In the genomic region with DNA sequence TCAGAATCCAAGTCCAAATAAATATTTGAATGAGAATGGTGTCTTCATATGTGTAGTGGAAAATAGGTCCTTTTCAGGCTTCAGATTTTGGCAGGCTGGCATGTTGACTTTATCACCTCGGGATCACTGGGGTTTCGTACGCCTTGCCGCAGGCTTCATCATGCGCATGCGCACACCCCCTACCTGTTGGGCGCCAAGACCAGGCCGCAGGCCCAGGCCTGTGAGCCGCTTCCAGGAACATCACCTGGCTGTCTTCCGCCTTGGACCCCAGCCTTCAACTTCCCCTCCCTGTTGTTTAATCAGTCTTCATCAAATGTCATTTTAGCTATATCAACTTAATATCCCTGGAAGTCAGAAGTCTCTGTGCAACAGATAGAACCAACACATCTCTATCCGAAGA, we compare ENCODE assay signal across 21 cellular contexts.
"Had no signal": no experiment of that assay in that cellular context is flagged by ENCODE, and none has a peak within 500 bp of the region (broad histone marks: within the 10 kb centered on the region; RNA-seq: fewer than 3 reads in every experiment).

No MANE protein-coding gene starts in this region.

- H3K27ac ChIP-seq: body of pancreas, heart right ventricle, skin epidermis, tibial nerve, uterus had no signal

- H3K4me1 ChIP-seq: body of pancreas, heart right ventricle, tibial nerve, uterus had no signal

- DNase-seq: activated CD4-positive, alpha-beta T cell treated with anti-CD3 and anti-CD28 coated beads, Interleukin-2, amount 10 ng/mL, durations not matched to agents 7 days and 5 days; activated CD8-positive, alpha-beta T cell treated with anti-CD3 and anti-CD28 coated beads, Interleukin-2, amount 10 ng/mL, durations not matched to agents 7 days and 5 days; activated naive CD4-positive, alpha-beta T cell treated with anti-CD3 and anti-CD28 coated beads for 36 hours; activated T-cell treated with anti-CD3 and anti-CD28 coated beads, Interleukin-2, amount 50 U/mL, for 4 hours; body of pancreas; caudate nucleus; erythroblast; heart right ventricle; left cardiac atrium; midbrain; stimulated activated naive CD8-positive, alpha-beta T cell treated with anti-CD3 and anti-CD28 coated beads, Interleukin-15, Interleukin-2, amounts not matched to agents 100 U/mL and 50 U/mL, for 24 hours; substantia nigra; T-helper 1 cell; T-helper 9 cell; uterus had no signal

- H3K9me3 Mint-ChIP-seq: activated CD4-positive, alpha-beta T cell treated with anti-CD3 and anti-CD28 coated beads, Interleukin-2, amount 10 ng/mL, durations not matched to agents 7 days and 5 days; activated T-cell treated with anti-CD3 and anti-CD28 coated beads, Interleukin-2, amount 50 U/mL, for 4 hours; nephron had no signal

- ATAC-seq: activated CD8-positive, alpha-beta T cell treated with anti-CD3 and anti-CD28 coated beads, Interleukin-2, amount 10 ng/mL, durations not matched to agents 7 days and 5 days; activated T-cell treated with anti-CD3 and anti-CD28 coated beads, Interleukin-2, amount 50 U/mL, for 4 hours; body of pancreas; heart right ventricle; left cardiac atrium; right cardiac atrium; stimulated activated naive CD8-positive, alpha-beta T cell treated with anti-CD3 and anti-CD28 coated beads, Interleukin-15, Interleukin-2, amounts not matched to agents 100 U/mL and 50 U/mL, for 24 hours had no signal

- H3K27me3 ChIP-seq: body of pancreas, heart right ventricle, tibial nerve, uterus had no signal

- H3K4me1 Mint-ChIP-seq: activated CD4-positive, alpha-beta T cell treated with anti-CD3 and anti-CD28 coated beads, Interleukin-2, amount 10 ng/mL, durations not matched to agents 7 days and 5 days had no signal

- H3K9me3 ChIP-seq: body of pancreas, tibial nerve, uterus had no signal

- H3K4me3 Mint-ChIP-seq: activated CD4-positive, alpha-beta T cell treated with anti-CD3 and anti-CD28 coated beads, Interleukin-2, amount 10 ng/mL, durations not matched to agents 7 days and 5 days; activated CD8-positive, alpha-beta T cell treated with anti-CD3 and anti-CD28 coated beads, Interleukin-2, amount 10 ng/mL, durations not matched to agents 7 days and 5 days; activated naive CD4-positive, alpha-beta T cell treated with anti-CD3 and anti-CD28 coated beads for 36 hours; activated T-cell treated with anti-CD3 and anti-CD28 coated beads, Interleukin-2, amount 50 U/mL, for 4 hours; nephron had no signal

- H3K27ac Mint-ChIP-seq: activated CD4-positive, alpha-beta T cell treated with anti-CD3 and anti-CD28 coated beads, Interleukin-2, amount 10 ng/mL, durations not matched to agents 7 days and 5 days; activated CD8-positive, alpha-beta T cell treated with anti-CD3 and anti-CD28 coated beads, Interleukin-2, amount 10 ng/mL, durations not matched to agents 7 days and 5 days; activated naive CD4-positive, alpha-beta T cell treated with anti-CD3 and anti-CD28 coated beads for 36 hours; nephron; progenitor cell of endocrine pancreas had no signal

- H3K36me3 ChIP-seq: heart right ventricle, tibial nerve, uterus had no signal

- H3K27me3 Mint-ChIP-seq: activated CD4-positive, alpha-beta T cell treated with anti-CD3 and anti-CD28 coated beads, Interleukin-2, amount 10 ng/mL, durations not matched to agents 7 days and 5 days; progenitor cell of endocrine pancreas had no signal

- H3K4me3 ChIP-seq: body of pancreas, heart right ventricle, lung, skin epidermis, tibial nerve, uterus had no signal
